20 cellular contexts compared by ENCODE assay signal in genomic region chr16:65312795-65313194, GRCh38.
DNase-seq lines count a peak whose midpoint lies in the region; ATAC-seq and TF ChIP-seq lines count a peak whose summit lies in the region.
"Had no signal": no experiment of that assay in that cellular context is flagged by ENCODE, and none has a peak within 500 bp of the region (broad histone marks: within the 10 kb centered on the region; RNA-seq: fewer than 3 reads in every experiment).

No MANE protein-coding gene starts in this region.

- in situ Hi-C loops in astrocyte of the cerebellum (cut with HindIII; ENCODE audit: low sequenced_read_pairs) = no loop called here

- peak; percentile 51 for DNase-seq in GM04504 (ENCODE audit: low read depth)
- DNase-seq in astrocyte of the cerebellum (ENCODE audit: low read depth) = peak; percentile 12
- peak; percentile 72 for DNase-seq in fibroblast of the aortic adventitia (ENCODE audit: low read depth)
- no peak for DNase-seq in HuH-7 (ENCODE audit: low spot score)
- no peak for DNase-seq in ecto neural progenitor cell (ENCODE audit: low spot score)
- DNase-seq in SKM-1 (lab: John Stamatoyannopoulos, UW; ENCODE audit: unreplicated experiment) = no peak
- DNase-seq: activated CD4-positive, CD25-positive, alpha-beta regulatory T cell treated with anti-CD3 and anti-CD28 coated beads, Interleukin-2, amount 50 U/mL, for 72 hours; activated CD8-positive, alpha-beta T cell treated with anti-CD3 and anti-CD28 coated beads, Interleukin-2, amount 10 ng/mL, durations not matched to agents 7 days and 5 days; activated naive CD4-positive, alpha-beta T cell; activated T-cell treated with anti-CD3 and anti-CD28 coated beads, Interleukin-2, amount 50 U/mL, for 1 hour; Calu3; central memory CD4-positive, alpha-beta T cell; erythroblast; left cardiac atrium; NCI-H187; stimulated activated CD4-positive, alpha-beta T cell treated with anti-CD3 and anti-CD28 coated beads, Interleukin-2, amount 100 ng/mL, for 48 hours; transverse colon had no signal

- H3K4me3 ChIP-seq in astrocyte of the cerebellum (ENCODE audit: low read depth, low read length) (no peak overlapping the region), fibroblast of the aortic adventitia (ENCODE audit: low read depth, low read length) (no peak overlapping the region)
- H3K4me3 ChIP-seq: BLaER1 treated with 17β-estradiol and CSF1 and Interleukin-3, amounts not matched to agents 10 nM and 100 nM; HAP-1; transverse colon had no signal

- ATAC-seq in HG02588 (IDR thresholded peaks at IDR 0.05; ENCODE audit: unreplicated experiment) = no peak
- ATAC-seq: activated CD8-positive, alpha-beta T cell treated with anti-CD3 and anti-CD28 coated beads, Interleukin-2, amount 10 ng/mL, durations not matched to agents 7 days and 5 days; left cardiac atrium had no signal

- TF ChIP-seq CTCF in astrocyte of the cerebellum (IDR thresholded peaks at IDR 0.05; ENCODE audit: low read depth, low read length, missing control alignments) (no peak), fibroblast of the aortic adventitia (IDR thresholded peaks at IDR 0.05; ENCODE audit: insufficient read depth, low read length) (no peak)

Comparison
In these comparisons a context has a peak if more than half of its experiments do, and no peak if none do; other contexts are left out.
1. DNase-seq: peak in GM04504 (single experiment), astrocyte of the cerebellum (single experiment) and fibroblast of the aortic adventitia (single experiment); none in HuH-7 (single experiment), ecto neural progenitor cell (single experiment) and SKM-1 (single experiment).